ENCODE assay signal across 3 cellular contexts in the genomic region with DNA sequence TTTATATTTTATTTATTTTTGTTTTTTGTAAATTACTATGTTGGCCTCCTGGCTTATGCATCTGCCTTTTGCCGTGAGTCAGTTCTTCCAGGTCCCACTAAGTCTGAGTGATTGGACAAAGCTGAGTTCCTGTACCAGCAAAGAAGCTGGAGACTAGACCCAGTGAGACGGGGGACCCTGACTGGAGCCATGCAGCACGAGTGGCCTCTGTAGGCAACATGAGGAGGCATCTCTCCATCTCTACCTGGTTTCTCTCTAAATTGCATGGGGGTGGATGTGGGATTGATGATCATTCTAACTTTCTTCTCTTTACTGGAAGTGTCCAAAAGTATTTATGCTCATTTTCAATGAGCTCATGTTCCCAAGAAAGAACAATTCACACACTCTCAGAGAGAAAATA.
TF ChIP-seq lines count a peak whose summit lies in the region.

No MANE protein-coding gene starts in this region.

TF ChIP-seq in SK-N-SH, 30 proteins besides CTCF, POLR2A, EP300 and RAD21 (continued from another document):
- TF ChIP-seq, protein P1, sequence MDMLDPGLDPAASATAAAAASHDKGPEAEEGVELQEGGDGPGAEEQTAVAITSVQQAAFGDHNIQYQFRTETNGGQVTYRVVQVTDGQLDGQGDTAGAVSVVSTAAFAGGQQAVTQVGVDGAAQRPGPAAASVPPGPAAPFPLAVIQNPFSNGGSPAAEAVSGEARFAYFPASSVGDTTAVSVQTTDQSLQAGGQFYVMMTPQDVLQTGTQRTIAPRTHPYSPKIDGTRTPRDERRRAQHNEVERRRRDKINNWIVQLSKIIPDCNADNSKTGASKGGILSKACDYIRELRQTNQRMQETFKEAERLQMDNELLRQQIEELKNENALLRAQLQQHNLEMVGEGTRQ (IDR thresholded peaks at IDR 0.05; ENCODE audit: borderline replicate concordance, low read depth, low read length), result no peak
- TF ChIP-seq, protein P2, sequence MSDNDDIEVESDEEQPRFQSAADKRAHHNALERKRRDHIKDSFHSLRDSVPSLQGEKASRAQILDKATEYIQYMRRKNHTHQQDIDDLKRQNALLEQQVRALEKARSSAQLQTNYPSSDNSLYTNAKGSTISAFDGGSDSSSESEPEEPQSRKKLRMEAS (IDR thresholded peaks at IDR 0.05; ENCODE audit: low read depth), result no peak
- TF ChIP-seq TCF12 (IDR thresholded peaks at IDR 0.05), result no peak
- TF ChIP-seq SMC3 (IDR thresholded peaks at IDR 0.05; ENCODE audit: low read depth, low read length), result no peak
- TF ChIP-seq, protein P3, sequence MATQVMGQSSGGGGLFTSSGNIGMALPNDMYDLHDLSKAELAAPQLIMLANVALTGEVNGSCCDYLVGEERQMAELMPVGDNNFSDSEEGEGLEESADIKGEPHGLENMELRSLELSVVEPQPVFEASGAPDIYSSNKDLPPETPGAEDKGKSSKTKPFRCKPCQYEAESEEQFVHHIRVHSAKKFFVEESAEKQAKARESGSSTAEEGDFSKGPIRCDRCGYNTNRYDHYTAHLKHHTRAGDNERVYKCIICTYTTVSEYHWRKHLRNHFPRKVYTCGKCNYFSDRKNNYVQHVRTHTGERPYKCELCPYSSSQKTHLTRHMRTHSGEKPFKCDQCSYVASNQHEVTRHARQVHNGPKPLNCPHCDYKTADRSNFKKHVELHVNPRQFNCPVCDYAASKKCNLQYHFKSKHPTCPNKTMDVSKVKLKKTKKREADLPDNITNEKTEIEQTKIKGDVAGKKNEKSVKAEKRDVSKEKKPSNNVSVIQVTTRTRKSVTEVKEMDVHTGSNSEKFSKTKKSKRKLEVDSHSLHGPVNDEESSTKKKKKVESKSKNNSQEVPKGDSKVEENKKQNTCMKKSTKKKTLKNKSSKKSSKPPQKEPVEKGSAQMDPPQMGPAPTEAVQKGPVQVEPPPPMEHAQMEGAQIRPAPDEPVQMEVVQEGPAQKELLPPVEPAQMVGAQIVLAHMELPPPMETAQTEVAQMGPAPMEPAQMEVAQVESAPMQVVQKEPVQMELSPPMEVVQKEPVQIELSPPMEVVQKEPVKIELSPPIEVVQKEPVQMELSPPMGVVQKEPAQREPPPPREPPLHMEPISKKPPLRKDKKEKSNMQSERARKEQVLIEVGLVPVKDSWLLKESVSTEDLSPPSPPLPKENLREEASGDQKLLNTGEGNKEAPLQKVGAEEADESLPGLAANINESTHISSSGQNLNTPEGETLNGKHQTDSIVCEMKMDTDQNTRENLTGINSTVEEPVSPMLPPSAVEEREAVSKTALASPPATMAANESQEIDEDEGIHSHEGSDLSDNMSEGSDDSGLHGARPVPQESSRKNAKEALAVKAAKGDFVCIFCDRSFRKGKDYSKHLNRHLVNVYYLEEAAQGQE (IDR thresholded peaks at IDR 0.05; ENCODE audit: low read depth, low read length), result no peak
- TF ChIP-seq GATA2 (CRISPR knock-in tag; IDR thresholded peaks at IDR 0.05), result no peak
- no peak for TF ChIP-seq YY1 (IDR thresholded peaks at IDR 0.05; ENCODE audit: low read depth)
- TF ChIP-seq EZH2phosphoT487 (IDR thresholded peaks at IDR 0.05; ENCODE audit: borderline replicate concordance, low read depth), result no peak
- no peak for TF ChIP-seq RFX5 (IDR thresholded peaks at IDR 0.05; ENCODE audit: low read length)
- no peak for TF ChIP-seq GABPA (IDR thresholded peaks at IDR 0.05; ENCODE audit: low read depth)
- TF ChIP-seq FOSL2 (IDR thresholded peaks at IDR 0.05; ENCODE audit: borderline replicate concordance, low read depth), result no peak
- TF ChIP-seq RXRA (IDR thresholded peaks at IDR 0.05; ENCODE audit: borderline replicate concordance, low read depth), result no peak
- no peak for TF ChIP-seq NRF1 (IDR thresholded peaks at IDR 0.05; ENCODE audit: low read depth, low read length)
- TF ChIP-seq POLR2AphosphoS5 (IDR thresholded peaks at IDR 0.05; ENCODE audit: low read depth, low read length), result no peak

TF ChIP-seq in SK-N-SH treated with all-trans-retinoic acid at 6 μM for 48 hours, 23 proteins besides CTCF, POLR2A, EP300 and RAD21 (continued from another document):
- TF ChIP-seq PPARA (CRISPR knock-in tag; IDR thresholded peaks at IDR 0.05; ENCODE audit: borderline replicate concordance) (no peak), ARNTL (CRISPR knock-in tag; IDR thresholded peaks at IDR 0.05; ENCODE audit: borderline replicate concordance, low read depth) (no peak), ZNF8 (CRISPR knock-in tag; IDR thresholded peaks at IDR 0.05) (no peak), TCF4 (CRISPR knock-in tag; IDR thresholded peaks at IDR 0.05; ENCODE audit: borderline replicate concordance) (no peak)
- TF ChIP-seq, protein P4, sequence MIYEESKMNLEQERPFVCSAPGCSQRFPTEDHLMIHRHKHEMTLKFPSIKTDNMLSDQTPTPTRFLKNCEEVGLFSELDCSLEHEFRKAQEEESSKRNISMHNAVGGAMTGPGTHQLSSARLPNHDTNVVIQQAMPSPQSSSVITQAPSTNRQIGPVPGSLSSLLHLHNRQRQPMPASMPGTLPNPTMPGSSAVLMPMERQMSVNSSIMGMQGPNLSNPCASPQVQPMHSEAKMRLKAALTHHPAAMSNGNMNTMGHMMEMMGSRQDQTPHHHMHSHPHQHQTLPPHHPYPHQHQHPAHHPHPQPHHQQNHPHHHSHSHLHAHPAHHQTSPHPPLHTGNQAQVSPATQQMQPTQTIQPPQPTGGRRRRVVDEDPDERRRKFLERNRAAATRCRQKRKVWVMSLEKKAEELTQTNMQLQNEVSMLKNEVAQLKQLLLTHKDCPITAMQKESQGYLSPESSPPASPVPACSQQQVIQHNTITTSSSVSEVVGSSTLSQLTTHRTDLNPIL (CRISPR knock-in tag; IDR thresholded peaks at IDR 0.05; ENCODE audit: low read depth), result no peak

TF ChIP-seq in K562, 482 proteins besides CTCF, POLR2A, EP300 and RAD21 (continued from another document):
- TF ChIP-seq, protein P5, sequence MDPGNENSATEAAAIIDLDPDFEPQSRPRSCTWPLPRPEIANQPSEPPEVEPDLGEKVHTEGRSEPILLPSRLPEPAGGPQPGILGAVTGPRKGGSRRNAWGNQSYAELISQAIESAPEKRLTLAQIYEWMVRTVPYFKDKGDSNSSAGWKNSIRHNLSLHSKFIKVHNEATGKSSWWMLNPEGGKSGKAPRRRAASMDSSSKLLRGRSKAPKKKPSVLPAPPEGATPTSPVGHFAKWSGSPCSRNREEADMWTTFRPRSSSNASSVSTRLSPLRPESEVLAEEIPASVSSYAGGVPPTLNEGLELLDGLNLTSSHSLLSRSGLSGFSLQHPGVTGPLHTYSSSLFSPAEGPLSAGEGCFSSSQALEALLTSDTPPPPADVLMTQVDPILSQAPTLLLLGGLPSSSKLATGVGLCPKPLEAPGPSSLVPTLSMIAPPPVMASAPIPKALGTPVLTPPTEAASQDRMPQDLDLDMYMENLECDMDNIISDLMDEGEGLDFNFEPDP (CRISPR knock-in tag; IDR thresholded peaks at IDR 0.05), result no peak
- TF ChIP-seq TEAD1 (CRISPR knock-in tag; IDR thresholded peaks at IDR 0.05), result no peak
- no peak for TF ChIP-seq PYGO2 (tag; IDR thresholded peaks at IDR 0.05)
- no peak for TF ChIP-seq PHB (CRISPR knock-in tag; IDR thresholded peaks at IDR 0.05)
- no peak for TF ChIP-seq NFE2L1 (tag; IDR thresholded peaks at IDR 0.05; ENCODE audit: borderline replicate concordance, low read depth)
- TF ChIP-seq ZNF384 (IDR thresholded peaks at IDR 0.05; ENCODE audit: low read depth, low read length), result no peak
- TF ChIP-seq CREBBP (IDR thresholded peaks at IDR 0.05; ENCODE audit: low read depth, low read length), result no peak
- no peak for TF ChIP-seq NR4A1 (CRISPR knock-in tag; IDR thresholded peaks at IDR 0.05)
- no peak for TF ChIP-seq NR4A1 (tag; IDR thresholded peaks at IDR 0.05)
- TF ChIP-seq ZNF134 (CRISPR knock-in tag; conservative IDR thresholded peaks at IDR 0.05), result no peak
- TF ChIP-seq, protein P6, sequence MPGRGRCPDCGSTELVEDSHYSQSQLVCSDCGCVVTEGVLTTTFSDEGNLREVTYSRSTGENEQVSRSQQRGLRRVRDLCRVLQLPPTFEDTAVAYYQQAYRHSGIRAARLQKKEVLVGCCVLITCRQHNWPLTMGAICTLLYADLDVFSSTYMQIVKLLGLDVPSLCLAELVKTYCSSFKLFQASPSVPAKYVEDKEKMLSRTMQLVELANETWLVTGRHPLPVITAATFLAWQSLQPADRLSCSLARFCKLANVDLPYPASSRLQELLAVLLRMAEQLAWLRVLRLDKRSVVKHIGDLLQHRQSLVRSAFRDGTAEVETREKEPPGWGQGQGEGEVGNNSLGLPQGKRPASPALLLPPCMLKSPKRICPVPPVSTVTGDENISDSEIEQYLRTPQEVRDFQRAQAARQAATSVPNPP (IDR thresholded peaks at IDR 0.05; ENCODE audit: borderline replicate concordance, insufficient read depth, insufficient read length), result no peak
- TF ChIP-seq ZNF347 (CRISPR knock-in tag; IDR thresholded peaks at IDR 0.05; ENCODE audit: low read depth), result no peak
- TF ChIP-seq CHD1 (IDR thresholded peaks at IDR 0.05; ENCODE audit: low read length), result no peak
- TF ChIP-seq RHOXF2B (CRISPR knock-in tag; conservative IDR thresholded peaks at IDR 0.05), result no peak
- no peak for TF ChIP-seq SRSF7 (optimal IDR thresholded peaks at IDR 0.05; ENCODE audit: low read depth, low read length)
- TF ChIP-seq, protein P7, sequence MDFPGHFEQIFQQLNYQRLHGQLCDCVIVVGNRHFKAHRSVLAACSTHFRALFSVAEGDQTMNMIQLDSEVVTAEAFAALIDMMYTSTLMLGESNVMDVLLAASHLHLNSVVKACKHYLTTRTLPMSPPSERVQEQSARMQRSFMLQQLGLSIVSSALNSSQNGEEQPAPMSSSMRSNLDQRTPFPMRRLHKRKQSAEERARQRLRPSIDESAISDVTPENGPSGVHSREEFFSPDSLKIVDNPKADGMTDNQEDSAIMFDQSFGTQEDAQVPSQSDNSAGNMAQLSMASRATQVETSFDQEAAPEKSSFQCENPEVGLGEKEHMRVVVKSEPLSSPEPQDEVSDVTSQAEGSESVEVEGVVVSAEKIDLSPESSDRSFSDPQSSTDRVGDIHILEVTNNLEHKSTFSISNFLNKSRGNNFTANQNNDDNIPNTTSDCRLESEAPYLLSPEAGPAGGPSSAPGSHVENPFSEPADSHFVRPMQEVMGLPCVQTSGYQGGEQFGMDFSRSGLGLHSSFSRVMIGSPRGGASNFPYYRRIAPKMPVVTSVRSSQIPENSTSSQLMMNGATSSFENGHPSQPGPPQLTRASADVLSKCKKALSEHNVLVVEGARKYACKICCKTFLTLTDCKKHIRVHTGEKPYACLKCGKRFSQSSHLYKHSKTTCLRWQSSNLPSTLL (IDR thresholded peaks at IDR 0.05), result no peak
